Comparison of ENCODE assay signal across 9 cellular contexts in the genomic region with DNA sequence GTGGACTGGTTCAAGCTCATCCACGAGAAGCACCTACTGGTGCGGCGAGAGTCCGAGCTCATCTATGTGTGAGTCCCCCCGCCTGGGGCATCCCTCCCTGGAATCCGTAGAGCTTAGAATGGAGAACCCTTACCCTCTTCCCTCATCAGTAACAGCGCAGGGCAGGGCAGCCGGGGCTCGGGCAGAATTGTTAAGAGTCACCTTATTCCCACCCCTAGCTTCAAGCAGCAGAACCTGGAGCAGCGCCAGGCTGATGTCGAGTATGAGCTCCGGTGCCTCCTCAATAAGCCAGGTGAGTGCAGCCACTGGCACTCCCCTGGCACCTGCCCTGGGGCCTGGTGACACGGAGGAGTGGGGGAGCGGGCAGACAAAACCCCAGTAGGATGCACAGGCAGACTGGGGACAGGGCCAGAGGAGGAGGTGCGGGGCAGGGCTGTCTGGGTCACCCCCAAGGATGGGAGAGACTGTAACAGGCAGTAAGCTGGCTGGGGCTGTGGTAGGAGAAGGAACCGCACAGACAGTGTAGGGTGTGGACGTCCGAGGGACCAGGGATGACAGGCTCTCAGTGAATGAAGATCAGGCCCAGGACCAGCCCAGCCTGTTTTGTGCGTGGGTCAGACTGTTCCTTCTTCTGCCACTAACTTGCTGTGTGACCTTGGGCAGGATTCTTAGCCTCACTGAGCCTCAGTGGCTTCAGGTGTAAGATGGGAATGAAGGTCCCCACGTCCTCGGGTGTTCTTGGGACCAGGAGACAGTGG. TPM values are rescaled to one million over a fixed set of nuclear protein-coding genes. Genes with fewer than 3 reads are reported as not detected.
DNase-seq lines count a peak whose midpoint lies in the region; ATAC-seq and TF ChIP-seq lines count a peak whose summit lies in the region.
"Had no signal": no experiment of that assay in that cellular context is flagged by ENCODE, and none has a peak within 500 bp of the region (broad histone marks: within the 10 kb centered on the region; RNA-seq: fewer than 3 reads in every experiment).

No MANE protein-coding gene starts in this region.

- no peak for TF ChIP-seq CTCF in GM23338 (conservative IDR thresholded peaks at IDR 0.05; ENCODE audit: low read depth in 2 of 2)
- no peak for TF ChIP-seq CTCF in ascending aorta (IDR thresholded peaks at IDR 0.05)
- TF ChIP-seq CTCF in stomach (IDR thresholded peaks at IDR 0.05), result no peak

- no peaks in the 10 kb centered on the region for H3K79me2 ChIP-seq in GM23338 (replicated peaks; ENCODE audit: insufficient read depth)

- H3K4me1 Mint-ChIP-seq in GM23338, result peaks cover 9% of the 10 kb centered on the region

- H3K4me3 Mint-ChIP-seq in GM23338, result no peak overlapping the region

- H3K9me3 ChIP-seq in ascending aorta (no peaks in the 10 kb centered on the region), stomach (no peaks in the 10 kb centered on the region)

- H3F3A ChIP-seq in GM23338 (replicated peaks; ENCODE audit: low read depth), result 0 out of 2 replicates have a peak, but pooled peaks cover 7% of the 10 kb centered on the region

- DNase-seq in GM23338 (ENCODE audit: low spot score) (no peak), ascending aorta (ENCODE audit: low spot score in 2 of 2) (no peak), islet precursor cell (peak; percentile 71), stomach (peak; percentile 55)

- H3K27me3 ChIP-seq in GM23338 (ENCODE audit: insufficient read depth), result no peaks in the 10 kb centered on the region
- H3K27me3 ChIP-seq in ascending aorta, result no peaks in the 10 kb centered on the region
- H3K27me3 ChIP-seq in stomach, result no peaks in the 10 kb centered on the region

- ATAC-seq in GM23338, result no peak
- ATAC-seq in HG03196 (IDR thresholded peaks at IDR 0.05; ENCODE audit: unreplicated experiment), result no peak
- no peak for ATAC-seq in GM21825 (IDR thresholded peaks at IDR 0.05; ENCODE audit: unreplicated experiment)
- ATAC-seq in HG03095 (IDR thresholded peaks at IDR 0.05; ENCODE audit: unreplicated experiment), result no peak
- no peak for ATAC-seq in HG02571 (IDR thresholded peaks at IDR 0.05; ENCODE audit: unreplicated experiment)

- peaks cover 21% of the 10 kb centered on the region for H3K36me3 Mint-ChIP-seq in GM23338 (ENCODE audit: low read depth)

- TF ChIP-seq EP300 in stomach (IDR thresholded peaks at IDR 0.05), result no peak

- no peaks in the 10 kb centered on the region; the same call in 1 of the 2 replicates for H4K20me1 ChIP-seq in GM23338 (replicated peaks; ENCODE audit: insufficient read depth)

- WGBS in stomach, 5 donors, result 54 to 73% (median 56%) methylated on average over 15 to 21 of the region's 21 CpGs

- H3K4me3 ChIP-seq in GM23338 (no peak overlapping the region), ascending aorta (no peak overlapping the region), stomach (no peak overlapping the region)

- no peaks in the 10 kb centered on the region for H3K4me1 ChIP-seq in GM23338 (ENCODE audit: insufficient read depth)
- peaks cover 4 to 15% of the 10 kb centered on the region in 2 donors for H3K4me1 ChIP-seq in ascending aorta
- peaks cover 57 to 72% (median 62%) of the 10 kb centered on the region in 4 donors for H3K4me1 ChIP-seq in stomach

- H2AFZ ChIP-seq in GM23338, result no peak overlapping the region

- no peak overlapping the region for H3K4me2 ChIP-seq in GM23338

- no peak for TF ChIP-seq POLR2A in stomach (IDR thresholded peaks at IDR 0.05)

- H3K27ac Mint-ChIP-seq in GM23338, result peak overlapping the region; percentile 73; the same call in 1 of the 2 replicates

- no peaks in the 10 kb centered on the region for H3K9me3 Mint-ChIP-seq in GM23338

- H3K9me2 ChIP-seq in GM23338 (ENCODE audit: insufficient read depth), result no peaks in the 10 kb centered on the region

- H3K27ac ChIP-seq in GM23338 (ENCODE audit: low read depth) (no peak overlapping the region), ascending aorta (peak overlapping the region; percentile 33 to 75), stomach (peak overlapping the region; percentile 59 to 83 (median 78))

- peaks cover 11% of the 10 kb centered on the region for H3K27me3 Mint-ChIP-seq in GM23338 (ENCODE audit: insufficient read depth, low read depth, poor library complexity)

- intact Hi-C loops in ascending aorta (cut with DNase I), result loop anchor here (1.0 to 5.0 kb wide), 2 partner anchors 27 to 41 kb away; partner anchors contain the start of gene MICALL1
- intact Hi-C loops in stomach (cut with DNase I; ENCODE audit: low total_unique reads), result no loop called here

- H3K36me3 ChIP-seq in GM23338 (ENCODE audit: insufficient read depth) (0 out of 2 replicates have a peak, but pooled peaks cover 5% of the 10 kb centered on the region), ascending aorta (peaks cover 44 to 47% of the 10 kb centered on the region in 2 donors), stomach (peaks cover 46 to 81% (median 76%) of the 10 kb centered on the region in 4 donors)

TF ChIP-seq in GM23338, 12 proteins besides CTCF, POLR2A, EP300 and RAD21:
- no peak for TF ChIP-seq ZNF114 (CRISPR knock-in tag; IDR thresholded peaks at IDR 0.05)
- no peak for TF ChIP-seq STAT1 (IDR thresholded peaks at IDR 0.05; ENCODE audit: unreplicated experiment)
- TF ChIP-seq JUNB (IDR thresholded peaks at IDR 0.05; ENCODE audit: unreplicated experiment), result no peak

RNA-seq across cellular contexts. Expression of gene C22orf23, which starts 20.4 kb away (rescaled TPM):
- total RNA-seq in GM23338 (2014; rRNA removed; shearing (Covaris generic)), result 0.38 TPM in 1 of 2 replicates, not detected in the other
- polyA plus RNA-seq in GM23338 (2016; fragmentation: Nextera tagmentation; extraction: Ambion mirVana) (0.64 TPM in 1 of 2 replicates, not detected in the other), stomach (1 to 10 TPM in 1 of 3 donors, under 1 TPM in 2; 0.18 to 1.2 (median 0.31) TPM)
- total RNA-seq in ascending aorta (not detected), stomach (not detected)
- total RNA-seq: HT-29 had no signal

RNA-seq across cellular contexts. Expression of gene POLR2F, which starts 20.5 kb away (rescaled TPM):
- total RNA-seq in GM23338 (2014; rRNA removed; shearing (Covaris generic)), result 64.6 and 144 TPM in 2 replicates
- polyA plus RNA-seq in GM23338 (2016; fragmentation: Nextera tagmentation; extraction: Ambion mirVana) (429 and 450 TPM in 2 replicates), stomach (100 to 1,000 TPM; 139 to 149 (median 146) TPM)
- total RNA-seq in ascending aorta (204 TPM), stomach (100 to 1,000 TPM in 2 of 5 donors, 10 to 100 TPM in 3; 41.5 to 145 (median 74.5) TPM)

RNA-seq across cellular contexts. Expression of gene MICALL1, which starts 26.9 kb away (rescaled TPM):
- total RNA-seq in GM23338 (2014; rRNA removed; shearing (Covaris generic)), result 33.1 and 34.8 TPM in 2 replicates
- polyA plus RNA-seq in GM23338 (2016; fragmentation: Nextera tagmentation; extraction: Ambion mirVana) (4.8 and 5.9 TPM in 2 replicates), stomach (10 to 100 TPM; 17.7 to 55.1 (median 35.6) TPM)
- total RNA-seq in ascending aorta (43.9 TPM), stomach (100 to 1,000 TPM in 3 of 5 donors, 10 to 100 TPM in 2; 31.4 to 155 (median 112) TPM)

RNA-seq across cellular contexts. Expression of gene SOX10, which starts 51.4 kb away (rescaled TPM):
- total RNA-seq in GM23338 (2014; rRNA removed; shearing (Covaris generic)), result 2.1 and 2.3 TPM in 2 replicates
- 1.1 and 1.3 TPM in 2 replicates for polyA plus RNA-seq in GM23338 (2016; fragmentation: Nextera tagmentation; extraction: Ambion mirVana)
- total RNA-seq in ascending aorta, result 23.0 TPM
- 1 to 10 TPM in 3 of 5 donors, not detected in 2; 2.9 to 4.9 (median 4.4) TPM for total RNA-seq in stomach
- polyA plus RNA-seq in stomach, result 1 to 10 TPM; 1.7 to 3.2 (median 2.6) TPM
- total RNA-seq: HT-29 had no signal

Comparison
In these comparisons a context has a peak if more than half of its experiments do, and no peak if none do; other contexts are left out.
1. DNase-seq: peak in islet precursor cell (single experiment) and stomach (single experiment); none in GM23338 (single experiment) and ascending aorta (0 of 2).